ENCODE assay signal across 22 cellular contexts in the genomic region with DNA sequence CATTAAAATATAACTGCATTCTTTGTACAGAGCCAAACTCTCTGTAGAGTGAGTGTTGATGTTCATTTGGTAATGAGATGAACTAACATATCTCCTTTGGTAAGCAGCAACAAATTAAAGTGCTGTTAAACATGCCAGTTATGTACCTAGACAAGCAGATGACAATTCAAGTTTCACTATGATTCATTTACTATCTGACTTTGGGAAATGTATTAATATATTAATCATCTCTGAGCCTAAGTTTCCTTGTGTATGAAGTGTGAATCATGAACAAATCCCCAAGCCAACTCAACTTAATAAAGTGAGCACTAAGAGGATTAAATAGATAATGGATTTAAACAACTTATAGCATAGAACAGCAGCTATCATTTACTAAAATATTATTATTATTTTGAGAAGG.
"Had no signal": no experiment of that assay in that cellular context is flagged by ENCODE, and none has a peak within 500 bp of the region (broad histone marks: within the 10 kb centered on the region; RNA-seq: fewer than 3 reads in every experiment).

No MANE protein-coding gene starts in this region.

- H3K27me3 Mint-ChIP-seq: IgD-negative memory B cell had no signal

- H3K9me3 ChIP-seq: SK-N-SH had no signal

- DNase-seq: Kasumi-1, MV-4-11, NCI-H1048, NCI-H1105, NCI-H1436 treated with DMSO at 0.1 percent for 48 hours, NCI-H1694, NCI-H1930, NCI-H2107, NCI-H226, NCI-H446, NCI-H510A, NCI-H524 treated with DMSO at 0.1 percent for 48 hours, NCI-H774, PC-3, SHP77, SK-N-SH, SW 1271 had no signal

- H3K27ac ChIP-seq: KMS-11, RWPE1 had no signal

- H3K4me1 Mint-ChIP-seq: IgD-negative memory B cell had no signal

- H3K4me3 Mint-ChIP-seq: IgD-negative memory B cell had no signal

- H3K9ac ChIP-seq: KMS-11, SK-N-SH had no signal

- FAIRE-seq: HTR-8/SVneo, K562 had no signal

- H3K27ac Mint-ChIP-seq: IgD-negative memory B cell had no signal

- H3K4me2 ChIP-seq: KMS-11, SK-N-SH had no signal

- H3K4me3 ChIP-seq: K562 had no signal
